Comparison of ENCODE assay signal across 23 cellular contexts in genomic region chr22:49479566-49479965, GRCh38.
"Had no signal": no experiment of that assay in that cellular context is flagged by ENCODE, and none has a peak within 500 bp of the region (broad histone marks: within the 10 kb centered on the region; RNA-seq: fewer than 3 reads in every experiment).

No MANE protein-coding gene starts in this region.

- H3K27ac Mint-ChIP-seq: activated B cell treated with CpG ODN at 0.5 μM for 24 hours; activated CD4-positive, alpha-beta T cell treated with anti-CD3 and anti-CD28 coated beads, Interleukin-2, amount 10 ng/mL, durations not matched to agents 24 days and 14 days; activated CD8-positive, alpha-beta memory T cell treated with anti-CD3 and anti-CD28 coated beads, Interleukin-2, amount 10 ng/mL, durations not matched to agents 7 days and 5 days; activated naive CD4-positive, alpha-beta T cell treated with anti-CD3 and anti-CD28 coated beads for 36 hours; activated naive CD8-positive, alpha-beta T cell; activated T-cell treated with anti-CD3 and anti-CD28 coated beads, Interleukin-2, amount 50 U/mL, for 24 hours; T-helper 17 cell had no signal

- H3K27me3 Mint-ChIP-seq: activated CD4-positive, alpha-beta T cell treated with anti-CD3 and anti-CD28 coated beads, Interleukin-2, amount 10 ng/mL, durations not matched to agents 24 days and 14 days; activated naive CD8-positive, alpha-beta T cell; activated T-cell treated with anti-CD3 and anti-CD28 coated beads, Interleukin-2, amount 50 U/mL, for 24 hours; T-helper 17 cell had no signal

- H3K9me3 Mint-ChIP-seq: activated B cell treated with CpG ODN at 0.5 μM for 24 hours had no signal

- H3K36me3 Mint-ChIP-seq: brain had no signal

- ATAC-seq: activated CD8-positive, alpha-beta memory T cell treated with anti-CD3 and anti-CD28 coated beads, Interleukin-2, amount 10 ng/mL, durations not matched to agents 7 days and 5 days; T-helper 17 cell had no signal

- H3K4me1 Mint-ChIP-seq: activated B cell treated with CpG ODN at 0.5 μM for 24 hours; activated CD4-positive, alpha-beta T cell treated with anti-CD3 and anti-CD28 coated beads, Interleukin-2, amount 10 ng/mL, durations not matched to agents 24 days and 14 days; activated CD8-positive, alpha-beta memory T cell treated with anti-CD3 and anti-CD28 coated beads, Interleukin-2, amount 10 ng/mL, durations not matched to agents 7 days and 5 days had no signal

- DNase-seq: activated B cell treated with CpG ODN at 0.5 μM for 24 hours; activated CD4-positive, alpha-beta T cell treated with anti-CD3 and anti-CD28 coated beads for 1 hour; activated CD4-positive, alpha-beta T cell treated with anti-CD3 and anti-CD28 coated beads, Interleukin-2, amount 10 ng/mL, durations not matched to agents 24 days and 14 days; activated CD4-positive, alpha-beta T cell treated with anti-CD3 and anti-CD28 coated beads, Interleukin-2, amount 50 U/mL, for 48 hours; activated CD8-positive, alpha-beta memory T cell treated with anti-CD3 and anti-CD28 coated beads, Interleukin-2, amount 10 ng/mL, durations not matched to agents 7 days and 5 days; activated gamma-delta T cell; activated naive CD4-positive, alpha-beta T cell treated with anti-CD3 and anti-CD28 coated beads for 36 hours; activated T-cell treated with anti-CD3 and anti-CD28 coated beads, Interleukin-2, amount 50 U/mL, for 24 hours; amygdala; KG1; NCI-H1048; NCI-H146; NCI-H1930; NCI-H2171 treated with DMSO at 0.1 percent for 48 hours; NCI-H226; NCI-H510A; NCI-H526 treated with DMSO at 0.1 percent for 48 hours; NCI-H82; SIG-M5; T-helper 17 cell; T-helper 9 cell had no signal

- H3K4me3 Mint-ChIP-seq: activated B cell treated with CpG ODN at 0.5 μM for 24 hours; activated CD4-positive, alpha-beta T cell treated with anti-CD3 and anti-CD28 coated beads, Interleukin-2, amount 10 ng/mL, durations not matched to agents 24 days and 14 days; activated CD8-positive, alpha-beta memory T cell treated with anti-CD3 and anti-CD28 coated beads, Interleukin-2, amount 10 ng/mL, durations not matched to agents 7 days and 5 days; activated naive CD4-positive, alpha-beta T cell treated with anti-CD3 and anti-CD28 coated beads for 36 hours; activated naive CD8-positive, alpha-beta T cell; activated T-cell treated with anti-CD3 and anti-CD28 coated beads, Interleukin-2, amount 50 U/mL, for 24 hours; brain; T-helper 17 cell had no signal
